Comparison of ENCODE assay signal across 1 cellular context in genomic region chr20:63657937-63658748, GRCh38.
TF ChIP-seq lines count a peak whose summit lies in the region.

A gene with protein sequence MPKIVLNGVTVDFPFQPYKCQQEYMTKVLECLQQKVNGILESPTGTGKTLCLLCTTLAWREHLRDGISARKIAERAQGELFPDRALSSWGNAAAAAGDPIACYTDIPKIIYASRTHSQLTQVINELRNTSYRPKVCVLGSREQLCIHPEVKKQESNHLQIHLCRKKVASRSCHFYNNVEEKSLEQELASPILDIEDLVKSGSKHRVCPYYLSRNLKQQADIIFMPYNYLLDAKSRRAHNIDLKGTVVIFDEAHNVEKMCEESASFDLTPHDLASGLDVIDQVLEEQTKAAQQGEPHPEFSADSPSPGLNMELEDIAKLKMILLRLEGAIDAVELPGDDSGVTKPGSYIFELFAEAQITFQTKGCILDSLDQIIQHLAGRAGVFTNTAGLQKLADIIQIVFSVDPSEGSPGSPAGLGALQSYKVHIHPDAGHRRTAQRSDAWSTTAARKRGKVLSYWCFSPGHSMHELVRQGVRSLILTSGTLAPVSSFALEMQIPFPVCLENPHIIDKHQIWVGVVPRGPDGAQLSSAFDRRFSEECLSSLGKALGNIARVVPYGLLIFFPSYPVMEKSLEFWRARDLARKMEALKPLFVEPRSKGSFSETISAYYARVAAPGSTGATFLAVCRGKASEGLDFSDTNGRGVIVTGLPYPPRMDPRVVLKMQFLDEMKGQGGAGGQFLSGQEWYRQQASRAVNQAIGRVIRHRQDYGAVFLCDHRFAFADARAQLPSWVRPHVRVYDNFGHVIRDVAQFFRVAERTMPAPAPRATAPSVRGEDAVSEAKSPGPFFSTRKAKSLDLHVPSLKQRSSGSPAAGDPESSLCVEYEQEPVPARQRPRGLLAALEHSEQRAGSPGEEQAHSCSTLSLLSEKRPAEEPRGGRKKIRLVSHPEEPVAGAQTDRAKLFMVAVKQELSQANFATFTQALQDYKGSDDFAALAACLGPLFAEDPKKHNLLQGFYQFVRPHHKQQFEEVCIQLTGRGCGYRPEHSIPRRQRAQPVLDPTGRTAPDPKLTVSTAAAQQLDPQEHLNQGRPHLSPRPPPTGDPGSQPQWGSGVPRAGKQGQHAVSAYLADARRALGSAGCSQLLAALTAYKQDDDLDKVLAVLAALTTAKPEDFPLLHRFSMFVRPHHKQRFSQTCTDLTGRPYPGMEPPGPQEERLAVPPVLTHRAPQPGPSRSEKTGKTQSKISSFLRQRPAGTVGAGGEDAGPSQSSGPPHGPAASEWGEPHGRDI (N-terminal part only) (plus strand): TSS chr20:63658312. CDS start chr20:63659403, 1,091 bp downstream.

TF ChIP-seq in K562, 482 proteins besides CTCF, POLR2A, EP300 and RAD21 (continued from another document and continues in another):
- peak; percentile 99 to 100 (median 99) for TF ChIP-seq ZBTB11 (CRISPR knock-in tag; IDR thresholded peaks at IDR 0.05)
- TF ChIP-seq, protein P1, sequence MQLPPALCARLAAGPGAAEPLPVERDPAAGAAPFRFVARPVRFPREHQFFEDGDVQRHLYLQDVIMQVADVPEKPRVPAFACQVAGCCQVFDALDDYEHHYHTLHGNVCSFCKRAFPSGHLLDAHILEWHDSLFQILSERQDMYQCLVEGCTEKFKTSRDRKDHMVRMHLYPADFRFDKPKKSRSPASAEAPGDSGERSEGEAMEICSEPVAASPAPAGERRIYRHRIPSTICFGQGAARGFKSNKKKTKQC (CRISPR knock-in tag; IDR thresholded peaks at IDR 0.05) = 0 out of 2 replicates have a peak, but pooled peaks have one; percentile 10
- 0 out of 2 replicates have a peak, but pooled peaks have one; percentile 16 for TF ChIP-seq LEF1 (IDR thresholded peaks at IDR 0.05)
- TF ChIP-seq CREB1 (IDR thresholded peaks at IDR 0.05) = peak; percentile 58
- TF ChIP-seq CREB1 (CRISPR knock-in tag; IDR thresholded peaks at IDR 0.05) = peak; percentile 15; the same call in 1 of the 2 replicates
- no peak for TF ChIP-seq SNIP1 (IDR thresholded peaks at IDR 0.05; ENCODE audit: low read depth)
- TF ChIP-seq, protein P2, sequence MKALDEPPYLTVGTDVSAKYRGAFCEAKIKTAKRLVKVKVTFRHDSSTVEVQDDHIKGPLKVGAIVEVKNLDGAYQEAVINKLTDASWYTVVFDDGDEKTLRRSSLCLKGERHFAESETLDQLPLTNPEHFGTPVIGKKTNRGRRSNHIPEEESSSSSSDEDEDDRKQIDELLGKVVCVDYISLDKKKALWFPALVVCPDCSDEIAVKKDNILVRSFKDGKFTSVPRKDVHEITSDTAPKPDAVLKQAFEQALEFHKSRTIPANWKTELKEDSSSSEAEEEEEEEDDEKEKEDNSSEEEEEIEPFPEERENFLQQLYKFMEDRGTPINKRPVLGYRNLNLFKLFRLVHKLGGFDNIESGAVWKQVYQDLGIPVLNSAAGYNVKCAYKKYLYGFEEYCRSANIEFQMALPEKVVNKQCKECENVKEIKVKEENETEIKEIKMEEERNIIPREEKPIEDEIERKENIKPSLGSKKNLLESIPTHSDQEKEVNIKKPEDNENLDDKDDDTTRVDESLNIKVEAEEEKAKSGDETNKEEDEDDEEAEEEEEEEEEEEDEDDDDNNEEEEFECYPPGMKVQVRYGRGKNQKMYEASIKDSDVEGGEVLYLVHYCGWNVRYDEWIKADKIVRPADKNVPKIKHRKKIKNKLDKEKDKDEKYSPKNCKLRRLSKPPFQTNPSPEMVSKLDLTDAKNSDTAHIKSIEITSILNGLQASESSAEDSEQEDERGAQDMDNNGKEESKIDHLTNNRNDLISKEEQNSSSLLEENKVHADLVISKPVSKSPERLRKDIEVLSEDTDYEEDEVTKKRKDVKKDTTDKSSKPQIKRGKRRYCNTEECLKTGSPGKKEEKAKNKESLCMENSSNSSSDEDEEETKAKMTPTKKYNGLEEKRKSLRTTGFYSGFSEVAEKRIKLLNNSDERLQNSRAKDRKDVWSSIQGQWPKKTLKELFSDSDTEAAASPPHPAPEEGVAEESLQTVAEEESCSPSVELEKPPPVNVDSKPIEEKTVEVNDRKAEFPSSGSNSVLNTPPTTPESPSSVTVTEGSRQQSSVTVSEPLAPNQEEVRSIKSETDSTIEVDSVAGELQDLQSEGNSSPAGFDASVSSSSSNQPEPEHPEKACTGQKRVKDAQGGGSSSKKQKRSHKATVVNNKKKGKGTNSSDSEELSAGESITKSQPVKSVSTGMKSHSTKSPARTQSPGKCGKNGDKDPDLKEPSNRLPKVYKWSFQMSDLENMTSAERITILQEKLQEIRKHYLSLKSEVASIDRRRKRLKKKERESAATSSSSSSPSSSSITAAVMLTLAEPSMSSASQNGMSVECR (CRISPR knock-in tag; IDR thresholded peaks at IDR 0.05) = peak; percentile 93
- peak; percentile 66 to 69 for TF ChIP-seq NRF1 (conservative IDR thresholded peaks at IDR 0.05 in 1 of 2, IDR thresholded peaks at IDR 0.05 in 1 of 2)
- TF ChIP-seq CC2D1A (IDR thresholded peaks at IDR 0.05) = peak; percentile 61
- peak; percentile 42 for TF ChIP-seq JUND (IDR thresholded peaks at IDR 0.05; ENCODE audit: borderline replicate concordance, low read depth, low read length)
- peak; percentile 40; the same call in 1 of the 3 replicates for TF ChIP-seq JUND (tag; IDR thresholded peaks at IDR 0.05; ENCODE audit: borderline replicate concordance, low read depth, low read length)
- TF ChIP-seq, protein P3, sequence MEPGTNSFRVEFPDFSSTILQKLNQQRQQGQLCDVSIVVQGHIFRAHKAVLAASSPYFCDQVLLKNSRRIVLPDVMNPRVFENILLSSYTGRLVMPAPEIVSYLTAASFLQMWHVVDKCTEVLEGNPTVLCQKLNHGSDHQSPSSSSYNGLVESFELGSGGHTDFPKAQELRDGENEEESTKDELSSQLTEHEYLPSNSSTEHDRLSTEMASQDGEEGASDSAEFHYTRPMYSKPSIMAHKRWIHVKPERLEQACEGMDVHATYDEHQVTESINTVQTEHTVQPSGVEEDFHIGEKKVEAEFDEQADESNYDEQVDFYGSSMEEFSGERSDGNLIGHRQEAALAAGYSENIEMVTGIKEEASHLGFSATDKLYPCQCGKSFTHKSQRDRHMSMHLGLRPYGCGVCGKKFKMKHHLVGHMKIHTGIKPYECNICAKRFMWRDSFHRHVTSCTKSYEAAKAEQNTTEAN (CRISPR knock-in tag; IDR thresholded peaks at IDR 0.05) = no peak
- TF ChIP-seq HDGF (IDR thresholded peaks at IDR 0.05) = no peak
- 0 out of 2 replicates have a peak, but pooled peaks have one; percentile 4 for TF ChIP-seq ZBTB12 (CRISPR knock-in tag; IDR thresholded peaks at IDR 0.05)
- TF ChIP-seq, protein P4, sequence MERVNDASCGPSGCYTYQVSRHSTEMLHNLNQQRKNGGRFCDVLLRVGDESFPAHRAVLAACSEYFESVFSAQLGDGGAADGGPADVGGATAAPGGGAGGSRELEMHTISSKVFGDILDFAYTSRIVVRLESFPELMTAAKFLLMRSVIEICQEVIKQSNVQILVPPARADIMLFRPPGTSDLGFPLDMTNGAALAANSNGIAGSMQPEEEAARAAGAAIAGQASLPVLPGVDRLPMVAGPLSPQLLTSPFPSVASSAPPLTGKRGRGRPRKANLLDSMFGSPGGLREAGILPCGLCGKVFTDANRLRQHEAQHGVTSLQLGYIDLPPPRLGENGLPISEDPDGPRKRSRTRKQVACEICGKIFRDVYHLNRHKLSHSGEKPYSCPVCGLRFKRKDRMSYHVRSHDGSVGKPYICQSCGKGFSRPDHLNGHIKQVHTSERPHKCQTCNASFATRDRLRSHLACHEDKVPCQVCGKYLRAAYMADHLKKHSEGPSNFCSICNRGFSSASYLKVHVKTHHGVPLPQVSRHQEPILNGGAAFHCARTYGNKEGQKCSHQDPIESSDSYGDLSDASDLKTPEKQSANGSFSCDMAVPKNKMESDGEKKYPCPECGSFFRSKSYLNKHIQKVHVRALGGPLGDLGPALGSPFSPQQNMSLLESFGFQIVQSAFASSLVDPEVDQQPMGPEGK (CRISPR knock-in tag; IDR thresholded peaks at IDR 0.05; ENCODE audit: borderline replicate concordance) = no peak
- TF ChIP-seq ELF1 (tag; IDR thresholded peaks at IDR 0.05) = peak; percentile 83
- 0 out of 2 replicates have a peak, but pooled peaks have one; percentile 43 for TF ChIP-seq ZNF282 (CRISPR knock-in tag; IDR thresholded peaks at IDR 0.05)
- peak; percentile 54 for TF ChIP-seq MTA3 (IDR thresholded peaks at IDR 0.05; ENCODE audit: borderline replicate concordance)
- peak; percentile 38 for TF ChIP-seq EGR1 (conservative IDR thresholded peaks at IDR 0.05)
- peak; percentile 57 for TF ChIP-seq SMAD4 (CRISPR knock-in tag; conservative IDR thresholded peaks at IDR 0.05)
- no peak for TF ChIP-seq ZSCAN32 (CRISPR knock-in tag; IDR thresholded peaks at IDR 0.05)
- TF ChIP-seq AFF1 (IDR thresholded peaks at IDR 0.05; ENCODE audit: low read depth in 1 of 2, partially characterized antibody in 2 of 2) = peak; percentile 59 to 99
- 0 out of 2 replicates have a peak, but pooled peaks have one; percentile 45 for TF ChIP-seq ZNF583 (CRISPR knock-in tag; IDR thresholded peaks at IDR 0.05)
- 0 out of 2 replicates have a peak, but pooled peaks have one; percentile 65 for TF ChIP-seq BRD4 (IDR thresholded peaks at IDR 0.05)
- TF ChIP-seq HNRNPH1 (optimal IDR thresholded peaks at IDR 0.05; ENCODE audit: low read depth, low read length) = no peak
- TF ChIP-seq POLR2AphosphoS2 (IDR thresholded peaks at IDR 0.05; ENCODE audit: low read length) = no peak
- peak; percentile 72; the same call in 1 of the 2 replicates for TF ChIP-seq PHF8 (IDR thresholded peaks at IDR 0.05; ENCODE audit: borderline replicate concordance, low read length)
- TF ChIP-seq FOXK1 (CRISPR knock-in tag; IDR thresholded peaks at IDR 0.05; ENCODE audit: borderline replicate concordance) = no peak
- TF ChIP-seq ATF2 (CRISPR knock-in tag; IDR thresholded peaks at IDR 0.05) = no peak
- TF ChIP-seq TSC22D4 (tag; IDR thresholded peaks at IDR 0.05) = no peak
- TF ChIP-seq E2F3 (CRISPR knock-in tag; IDR thresholded peaks at IDR 0.05) = no peak
- TF ChIP-seq FOXK2 (conservative IDR thresholded peaks at IDR 0.05 in 1 of 2, IDR thresholded peaks at IDR 0.05 in 1 of 2; ENCODE audit: low read depth in 2 of 2) = peak in 1 of 2 experiments; percentile 17; a peak in 1 of 4 replicates
- TF ChIP-seq CEBPB (tag; IDR thresholded peaks at IDR 0.05) = no peak
- no peak for TF ChIP-seq SMAD2 (IDR thresholded peaks at IDR 0.05; ENCODE audit: low read depth, low read length)
- TF ChIP-seq TAF9B (IDR thresholded peaks at IDR 0.05; ENCODE audit: partially characterized antibody) = peak; percentile 93
